8 cellular contexts compared by ENCODE assay signal in the genomic region with DNA sequence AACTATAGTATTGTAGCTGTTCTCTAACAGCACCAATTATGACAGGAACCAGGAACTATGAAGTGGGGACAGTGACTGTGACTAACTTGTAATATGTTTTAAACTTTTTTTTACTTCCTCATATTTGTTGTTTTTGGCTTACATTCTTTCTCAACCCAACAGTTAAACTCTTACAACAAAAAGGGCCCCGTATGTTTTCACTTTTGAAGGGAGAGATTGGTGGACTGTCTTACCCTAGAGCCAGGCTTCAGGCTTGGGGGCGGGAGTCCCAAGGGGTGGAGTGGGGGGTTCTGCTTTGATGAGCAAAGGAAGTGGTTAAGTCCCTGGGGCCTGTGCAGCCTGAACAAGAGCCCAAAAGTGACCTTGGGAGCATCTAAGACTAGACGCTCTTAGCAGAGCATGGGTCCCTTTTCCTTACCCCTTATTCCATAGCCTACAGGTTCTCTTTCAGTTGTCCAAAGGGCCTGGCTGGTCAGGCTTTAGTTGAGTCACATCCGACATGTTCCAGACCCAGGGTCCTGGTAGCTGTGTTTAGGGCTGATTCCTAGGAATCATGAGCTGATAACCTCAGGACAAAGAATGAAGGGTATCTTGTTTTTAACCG. TPM values are rescaled to one million over a fixed set of nuclear protein-coding genes. Genes with fewer than 3 reads are reported as not detected.
DNase-seq lines count a peak whose midpoint lies in the region; ATAC-seq lines count a peak whose summit lies in the region.

No MANE protein-coding gene starts in this region.

- H3K9ac ChIP-seq in BLaER1 treated with 17β-estradiol and CSF1 and Interleukin-3, amounts not matched to agents 10 nM and 100 nM: peak overlapping the region; percentile 73 to 89 (median 80)

- peak; percentile 97 for ATAC-seq in GM19035 (IDR thresholded peaks at IDR 0.05; ENCODE audit: unreplicated experiment)
- peak; percentile 97 for ATAC-seq in HG03139 (IDR thresholded peaks at IDR 0.05; ENCODE audit: unreplicated experiment)
- peak; percentile 97 for ATAC-seq in memory B cell (ENCODE audit: low read depth)

- peaks cover 33% of the 10 kb centered on the region for H3K4me1 Mint-ChIP-seq in memory B cell

- H3K27me3 ChIP-seq in BLaER1 treated with 17β-estradiol and CSF1 and Interleukin-3, amounts not matched to agents 10 nM and 100 nM: no peaks in the 10 kb centered on the region

- H3K36me3 Mint-ChIP-seq in memory B cell: peaks cover 3% of the 10 kb centered on the region

- peak overlapping the region in 9 of 10 experiments; percentile 23 to 50 (median 45); a peak in 15 of 20 replicates for H3K4me3 ChIP-seq in BLaER1 treated with 17β-estradiol and CSF1 and Interleukin-3, amounts not matched to agents 10 nM and 100 nM

- peaks cover 0 to 12% (median 0%) of the 10 kb centered on the region in 11 experiments; a peak in 4 of 22 replicates for H4K20me1 ChIP-seq in BLaER1 treated with 17β-estradiol and CSF1 and Interleukin-3, amounts not matched to agents 10 nM and 100 nM

- no peaks in the 10 kb centered on the region for H3K27me3 Mint-ChIP-seq in memory B cell

- peak overlapping the region; percentile 77 to 97 (median 85) for H3K4me2 ChIP-seq in BLaER1 treated with 17β-estradiol and CSF1 and Interleukin-3, amounts not matched to agents 10 nM and 100 nM

- H3K4me1 ChIP-seq in BLaER1 treated with 17β-estradiol and CSF1 and Interleukin-3, amounts not matched to agents 10 nM and 100 nM: peaks cover 52 to 78% (median 68%) of the 10 kb centered on the region in 10 experiments

- peak overlapping the region; percentile 85 to 99 (median 94) for H3K27ac ChIP-seq in BLaER1 treated with 17β-estradiol and CSF1 and Interleukin-3, amounts not matched to agents 10 nM and 100 nM

- DNase-seq in UCSD-AML1 (lab: John Stamatoyannopoulos, UW; ENCODE audit: unreplicated experiment): peak; percentile 62
- DNase-seq in memory B cell (ENCODE audit: low spot score in 2 of 2): peak; percentile 81 to 91
- no peak for DNase-seq in DMS79 (lab: John Stamatoyannopoulos, UW)
- no peak for DNase-seq in cerebellum (ENCODE audit: low spot score)
- no peak for DNase-seq in cerebellar nuclear complex (lab: John Stamatoyannopoulos, UW)

- H3K9me3 ChIP-seq in BLaER1 treated with 17β-estradiol and CSF1 and Interleukin-3, amounts not matched to agents 10 nM and 100 nM (replicated peaks in 1 of 11): no peaks in the 10 kb centered on the region; a peak in 1 of 22 replicates

- H3K27ac Mint-ChIP-seq in memory B cell: peak overlapping the region; percentile 94

- peaks cover 0 to 10% (median 0%) of the 10 kb centered on the region in 11 experiments; a peak in 1 of 22 replicates for H3K36me3 ChIP-seq in BLaER1 treated with 17β-estradiol and CSF1 and Interleukin-3, amounts not matched to agents 10 nM and 100 nM

- no peaks in the 10 kb centered on the region for H3K9me3 Mint-ChIP-seq in memory B cell

- peak overlapping the region; percentile 78 for H3K4me3 Mint-ChIP-seq in memory B cell

RNA-seq across cellular contexts. Expression of a gene that starts 38.8 kb away (rescaled TPM):
- total RNA-seq in cerebellum: 25.9 TPM

RNA-seq across cellular contexts. Expression of a gene that starts 53.5 kb away (rescaled TPM):
- total RNA-seq in cerebellum: 3.5 TPM

Comparison
In these comparisons a context has a peak if more than half of its experiments do, and no peak if none do; other contexts are left out.
1. DNase-seq: peak in UCSD-AML1 (single experiment) and memory B cell (2 of 2); none in DMS79 (single experiment), cerebellum (single experiment) and cerebellar nuclear complex (0 of 2).
2. Peak in every context shown above with its lines, with median percentiles within 50 percentile points of each other: ATAC-seq.